In the genomic region with DNA sequence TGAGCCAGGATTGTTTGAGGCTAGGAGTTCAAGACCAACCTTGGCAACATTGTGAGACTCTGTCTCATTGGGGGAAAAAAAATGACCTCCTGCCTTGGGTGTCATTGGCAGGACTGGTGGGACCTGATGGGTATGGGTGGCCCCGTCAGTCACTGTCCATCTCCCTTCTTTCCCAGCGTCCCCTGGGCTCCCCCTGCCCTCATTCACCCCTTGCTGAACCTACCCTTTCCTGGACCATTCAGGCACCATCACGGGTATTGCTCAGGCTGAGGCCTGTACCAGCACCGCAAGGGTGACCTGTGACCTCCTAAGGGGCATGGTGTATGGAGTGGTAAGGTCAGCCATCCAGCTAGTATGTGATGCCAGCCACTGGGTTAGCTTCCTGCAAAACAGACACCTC, we compare ENCODE assay signal across 1 cellular context.
TF ChIP-seq lines count a peak whose summit lies in the region.

No MANE protein-coding gene starts in this region.

TF ChIP-seq in HepG2, 621 proteins besides CTCF, POLR2A, EP300 and RAD21:
- TF ChIP-seq ZFYVE20 (CRISPR knock-in tag; IDR thresholded peaks at IDR 0.05; ENCODE audit: borderline replicate concordance, low read depth) (no peak), ADNP (CRISPR knock-in tag; IDR thresholded peaks at IDR 0.05) (no peak), AGO2 (optimal IDR thresholded peaks at IDR 0.05; ENCODE audit: low read depth, low read length) (peak; percentile 52), ZNF7 (CRISPR knock-in tag; IDR thresholded peaks at IDR 0.05) (no peak)
TF ChIP-seq in HepG2: peak in this region for 1.
